10 cellular contexts compared by ENCODE assay signal in genomic region chr20:46814366-46815232, GRCh38.
DNase-seq lines count a peak whose midpoint lies in the region; ATAC-seq and TF ChIP-seq lines count a peak whose summit lies in the region.
"Had no signal": no experiment of that assay in that cellular context is flagged by ENCODE, and none has a peak within 500 bp of the region (broad histone marks: within the 10 kb centered on the region; RNA-seq: fewer than 3 reads in every experiment).

No MANE protein-coding gene starts in this region.

- H3K27ac ChIP-seq in CD4-positive, alpha-beta T cell (ENCODE audit: low read depth, low read length), result no peak overlapping the region

- no peaks in the 10 kb centered on the region for H3K9me3 Mint-ChIP-seq in CD4-positive, alpha-beta T cell

- no peak for TF ChIP-seq CTCF in CD4-positive, alpha-beta T cell (IDR thresholded peaks at IDR 0.05)

- H3K27ac Mint-ChIP-seq in CD4-positive, alpha-beta T cell, result no peak overlapping the region
- H3K27ac Mint-ChIP-seq: activated B cell treated with CpG ODN at 0.5 μM for 24 hours had no signal

- H3K4me1 Mint-ChIP-seq in CD4-positive, alpha-beta T cell (ENCODE audit: low read depth), result no peaks in the 10 kb centered on the region
- H3K4me1 Mint-ChIP-seq: activated B cell treated with CpG ODN at 0.5 μM for 24 hours had no signal

- POLR2A ChIA-PET in CD4-positive, alpha-beta T cell (lab: Charles Lee), result no interaction called here

- ATAC-seq in GM19455 (IDR thresholded peaks at IDR 0.05; ENCODE audit: unreplicated experiment), result no peak
- ATAC-seq in CD4-positive, alpha-beta T cell (ENCODE audit: poor library complexity), result no peak
- no peak for ATAC-seq in HG02840 (IDR thresholded peaks at IDR 0.05; ENCODE audit: low FRiP score, unreplicated experiment)

- H3K27me3 ChIP-seq in CD4-positive, alpha-beta T cell (ENCODE audit: control insufficient read depth, insufficient read depth, low read length), result peaks cover 23% of the 10 kb centered on the region

- no peak overlapping the region for H3K4me3 Mint-ChIP-seq in CD4-positive, alpha-beta T cell
- H3K4me3 Mint-ChIP-seq: activated B cell treated with CpG ODN at 0.5 μM for 24 hours had no signal

- CTCF ChIA-PET in CD4-positive, alpha-beta T cell (lab: Charles Lee), result no interaction called here

- H3K36me3 Mint-ChIP-seq in CD4-positive, alpha-beta T cell (ENCODE audit: low read depth), result no peaks in the 10 kb centered on the region

- H3K9me3 ChIP-seq in CD4-positive, alpha-beta T cell (ENCODE audit: control insufficient read depth, low read length), result no peaks in the 10 kb centered on the region

- DNase-seq in A172 (ENCODE audit: low spot score), result peak; percentile 59
- DNase-seq in GOT3 (lab: John Stamatoyannopoulos, UW), result peak; percentile 44
- DNase-seq in NCI-H82 (lab: John Stamatoyannopoulos, UW), result peak; percentile 86
- peak; percentile 50 for DNase-seq in fibroblast of peridontal ligament (ENCODE audit: extremely low read depth)
- DNase-seq in SHP77 (lab: John Stamatoyannopoulos, UW), result no peak
- DNase-seq in CD4-positive, alpha-beta T cell, result no peak
- DNase-seq: activated B cell treated with CpG ODN at 0.5 μM for 24 hours, GDM1 had no signal

- intact Hi-C loops in CD4-positive, alpha-beta T cell (cut with DNase I, micrococcal nuclease), result no loop called here

- peaks cover 62% of the 10 kb centered on the region for H3K27me3 Mint-ChIP-seq in CD4-positive, alpha-beta T cell

Comparison
In these comparisons a context has a peak if more than half of its experiments do, and no peak if none do; other contexts are left out.
1. DNase-seq: peak in A172 (single experiment), GOT3 (single experiment), NCI-H82 (single experiment) and fibroblast of peridontal ligament (single experiment); none in SHP77 (0 of 2) and CD4-positive, alpha-beta T cell (0 of 10).